Comparison of ENCODE assay signal across 9 cellular contexts in the genomic region with DNA sequence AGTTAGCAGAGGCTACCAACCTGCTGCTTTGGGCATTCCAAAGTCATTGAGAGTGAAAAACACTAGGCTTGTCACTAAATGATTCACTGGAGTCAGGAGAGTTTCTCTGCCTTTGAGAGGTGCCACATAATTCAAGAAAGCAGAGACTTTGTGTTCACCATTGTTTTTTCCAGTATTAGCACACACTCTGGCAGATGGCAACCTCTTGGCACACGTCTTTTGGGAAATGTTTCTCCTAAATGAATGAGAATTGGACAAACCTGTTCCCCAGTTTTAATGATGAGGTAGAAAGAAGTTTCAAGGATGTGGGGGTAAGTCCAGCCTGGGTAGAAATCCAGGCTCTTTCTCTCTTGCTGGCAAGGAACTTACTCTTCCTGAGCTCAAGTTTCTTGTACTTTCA.
"Had no signal": no experiment of that assay in that cellular context is flagged by ENCODE, and none has a peak within 500 bp of the region (broad histone marks: within the 10 kb centered on the region; RNA-seq: fewer than 3 reads in every experiment).

No MANE protein-coding gene starts in this region.

- DNase-seq: H9, HCEC 1CT, IMR-90, KG1 had no signal

- H3K4me3 ChIP-seq: GM23338, K562 had no signal

- H3K4me2 ChIP-seq: GM23338 had no signal

- ATAC-seq: GM23338, K562 had no signal

- H2AFZ ChIP-seq: GM23338 had no signal

- FAIRE-seq: H1, H54, HTR-8/SVneo, K562 had no signal
